ENCODE assay signal across 8 cellular contexts in the genomic region with DNA sequence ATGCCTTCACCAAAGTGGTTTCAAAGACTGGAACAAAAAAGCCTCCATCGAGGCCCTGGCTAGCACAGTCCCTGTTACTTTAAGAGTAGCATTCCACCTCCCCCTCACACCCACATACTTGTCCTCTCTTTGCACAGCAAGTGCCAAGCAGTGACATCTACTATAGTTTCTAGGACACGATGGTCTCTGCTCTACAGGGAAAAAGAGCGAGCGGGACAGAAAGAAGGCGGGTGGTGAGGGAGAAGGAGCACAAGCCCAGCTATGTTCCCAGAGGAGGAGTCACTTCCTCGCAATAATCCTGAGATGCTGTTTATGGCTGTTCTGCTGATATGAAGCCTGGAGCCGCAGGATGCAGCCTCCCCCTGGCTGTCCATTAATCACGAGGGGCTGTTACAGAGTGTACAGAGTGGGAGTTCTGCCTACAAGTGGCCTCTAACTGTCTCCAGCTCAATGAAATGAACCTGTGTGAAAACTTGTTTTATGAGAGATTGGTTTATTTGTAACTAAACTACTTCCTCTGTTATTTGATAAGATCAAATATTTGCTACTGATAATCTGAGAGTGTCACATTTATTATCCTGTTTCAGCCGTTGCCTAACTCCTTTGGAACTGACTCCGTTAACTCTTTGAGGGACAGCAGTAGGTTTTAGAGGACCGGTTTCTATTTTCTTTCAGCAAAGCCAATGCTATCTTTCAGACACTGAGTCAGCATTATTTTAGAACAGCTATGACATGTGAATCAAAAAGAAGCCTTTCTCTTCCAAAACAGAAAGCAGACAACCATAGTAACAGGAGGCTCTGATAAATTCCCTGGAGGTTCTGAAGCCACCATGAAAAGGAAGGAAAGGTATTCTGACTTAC.
DNase-seq lines count a peak whose midpoint lies in the region; ATAC-seq lines count a peak whose summit lies in the region.

No MANE protein-coding gene starts in this region.

- no peaks in the 10 kb centered on the region for H3K9me3 Mint-ChIP-seq in stimulated activated memory B cell treated with anti-CD40 and anti-IgM and Interleukin-4, amounts not matched to agents 10 μg/mL and 1 μg/mL and 100 μg/mL, for 72 hours

- no peaks in the 10 kb centered on the region for H3K4me1 Mint-ChIP-seq in stimulated activated memory B cell treated with anti-CD40 and anti-IgM and Interleukin-4, amounts not matched to agents 10 μg/mL and 1 μg/mL and 100 μg/mL, for 72 hours

- no peak overlapping the region for H3K4me3 Mint-ChIP-seq in stimulated activated memory B cell treated with anti-CD40 and anti-IgM and Interleukin-4, amounts not matched to agents 10 μg/mL and 1 μg/mL and 100 μg/mL, for 72 hours

- no peaks in the 10 kb centered on the region for H3K27me3 Mint-ChIP-seq in stimulated activated memory B cell treated with anti-CD40 and anti-IgM and Interleukin-4, amounts not matched to agents 10 μg/mL and 1 μg/mL and 100 μg/mL, for 72 hours

- H3K36me3 Mint-ChIP-seq in stimulated activated memory B cell treated with anti-CD40 and anti-IgM and Interleukin-4, amounts not matched to agents 10 μg/mL and 1 μg/mL and 100 μg/mL, for 72 hours = no peaks in the 10 kb centered on the region

- in situ Hi-C loops in ACHN (cut with HindIII; ENCODE audit: low pct_ligation_motif_present, low pct_unique_long_range_greater_than_20kb, low sequenced_read_pairs) = no loop called here

- no peak overlapping the region for H3K27ac Mint-ChIP-seq in stimulated activated memory B cell treated with anti-CD40 and anti-IgM and Interleukin-4, amounts not matched to agents 10 μg/mL and 1 μg/mL and 100 μg/mL, for 72 hours

- DNase-seq in ACHN = peak; percentile 44
- peak; percentile 32 for DNase-seq in NCI-H2227 treated with DMSO at 0.1 percent for 48 hours (lab: John Stamatoyannopoulos, UW)
- peak; percentile 54 for DNase-seq in ecto neural progenitor cell (ENCODE audit: low spot score)
- DNase-seq in medulla oblongata (ENCODE audit: extremely low spot score) = peak; percentile 87
- peak; percentile 47 for DNase-seq in ureter (ENCODE audit: low spot score)
- DNase-seq in NCI-H2107 treated with DMSO at 0.1 percent for 48 hours (lab: John Stamatoyannopoulos, UW; ENCODE audit: unreplicated experiment) = no peak

- no peak for ATAC-seq in stimulated activated memory B cell treated with anti-CD40 and anti-IgM and Interleukin-4, amounts not matched to agents 10 μg/mL and 1 μg/mL and 100 μg/mL, for 72 hours
- ATAC-seq in HG03354 (IDR thresholded peaks at IDR 0.05; ENCODE audit: poor library complexity, severe bottlenecking, unreplicated experiment) = no peak
